In the genomic region with DNA sequence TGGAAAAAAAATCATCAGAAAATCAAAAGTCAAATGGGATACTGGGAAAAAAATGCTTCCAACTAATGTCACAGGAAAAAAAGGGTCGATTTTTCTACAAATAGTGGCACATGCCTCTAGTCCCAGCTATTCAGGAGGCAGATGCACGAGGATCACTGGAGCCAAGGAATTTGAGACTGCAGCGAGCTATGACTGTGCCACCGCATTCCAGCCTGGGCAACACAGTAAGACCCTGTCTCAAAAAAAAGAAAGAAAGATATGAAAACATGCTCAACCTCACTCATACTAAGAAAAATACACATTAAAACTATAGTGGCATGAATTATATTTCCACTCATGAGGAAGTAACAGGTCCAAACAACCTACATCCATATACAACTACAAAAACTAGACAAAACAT, we compare ENCODE assay signal across 1 cellular context.
TF ChIP-seq lines count a peak whose summit lies in the region.

No MANE protein-coding gene starts in this region.

TF ChIP-seq in GM12878, 131 proteins besides CTCF, POLR2A, EP300 and RAD21:
- TF ChIP-seq SUZ12 (IDR thresholded peaks at IDR 0.05; ENCODE audit: unreplicated experiment) (no peak), STAT3 (IDR thresholded peaks at IDR 0.05; ENCODE audit: low read depth, low read length) (no peak)
TF ChIP-seq in GM12878: peak in this region for 0.
